19 cellular contexts compared by ENCODE assay signal in genomic region chr13:110462091-110462490, GRCh38.
DNase-seq lines count a peak whose midpoint lies in the region; ATAC-seq and TF ChIP-seq lines count a peak whose summit lies in the region.
"Had no signal": no experiment of that assay in that cellular context is flagged by ENCODE, and none has a peak within 500 bp of the region (broad histone marks: within the 10 kb centered on the region; RNA-seq: fewer than 3 reads in every experiment).

No MANE protein-coding gene starts in this region.

- no peak for DNase-seq in endothelial cell (ENCODE audit: low spot score)
- DNase-seq in lower lobe of right lung: peak; percentile 45
- no peak for DNase-seq in osteocyte (ENCODE audit: extremely low spot score, unreplicated experiment)
- no peak for DNase-seq in HPDE6-E6E7 (ENCODE audit: extremely low spot score)
- no peak for DNase-seq in SIG-M5 (lab: John Stamatoyannopoulos, UW)
- DNase-seq: 8988T; ACHN; BE2C; Caco-2; Calu3; CD4-positive, alpha-beta T cell; CD8-positive, alpha-beta T cell; DMS79 treated with DMSO at 0.1 percent for 48 hours; GF-D8 had no signal

- intact Hi-C loops in lower lobe of right lung (cut with DNase I): no loop called here

- no peak overlapping the region for H3K27ac Mint-ChIP-seq in endothelial cell (ENCODE audit: unreplicated experiment)
- H3K27ac Mint-ChIP-seq in osteocyte (ENCODE audit: unreplicated experiment): peak overlapping the region; percentile 56
- peak overlapping the region; percentile 76 for H3K27ac Mint-ChIP-seq in stimulated activated memory B cell treated with anti-CD40 and anti-IgM and Interleukin-4, amounts not matched to agents 10 μg/mL and 1 μg/mL and 100 μg/mL, for 72 hours
- H3K27ac Mint-ChIP-seq: CD4-positive, alpha-beta T cell; CD8-positive, alpha-beta T cell had no signal

- no peak overlapping the region for H3K4me3 ChIP-seq in lower lobe of right lung
- H3K4me3 ChIP-seq: BLaER1 had no signal

- H3K27me3 Mint-ChIP-seq in endothelial cell (ENCODE audit: unreplicated experiment) (peaks cover 21% of the 10 kb centered on the region), osteocyte (ENCODE audit: unreplicated experiment) (no peaks in the 10 kb centered on the region)
- no peaks in the 10 kb centered on the region for H3K27me3 Mint-ChIP-seq in stimulated activated memory B cell treated with anti-CD40 and anti-IgM and Interleukin-4, amounts not matched to agents 10 μg/mL and 1 μg/mL and 100 μg/mL, for 72 hours

- no peaks in the 10 kb centered on the region for H3K4me1 ChIP-seq in lower lobe of right lung
- H3K4me1 ChIP-seq: BE2C, Caco-2 had no signal

- TF ChIP-seq CTCF in endothelial cell (IDR thresholded peaks at IDR 0.05; ENCODE audit: unreplicated experiment) (no peak), lower lobe of right lung (IDR thresholded peaks at IDR 0.05) (no peak), osteocyte (IDR thresholded peaks at IDR 0.05) (no peak)

- no peak for ATAC-seq in lower lobe of right lung
- no peak for ATAC-seq in stimulated activated memory B cell treated with anti-CD40 and anti-IgM and Interleukin-4, amounts not matched to agents 10 μg/mL and 1 μg/mL and 100 μg/mL, for 72 hours
- no peak for ATAC-seq in HG03045 (IDR thresholded peaks at IDR 0.05; ENCODE audit: unreplicated experiment)
- no peak for ATAC-seq in GM18505 (IDR thresholded peaks at IDR 0.05; ENCODE audit: unreplicated experiment)
- ATAC-seq: CD8-positive, alpha-beta T cell had no signal

- H3K4me1 Mint-ChIP-seq in endothelial cell (ENCODE audit: unreplicated experiment) (peaks cover 5% of the 10 kb centered on the region), osteocyte (ENCODE audit: unreplicated experiment) (no peaks in the 10 kb centered on the region)
- peaks cover 54% of the 10 kb centered on the region for H3K4me1 Mint-ChIP-seq in stimulated activated memory B cell treated with anti-CD40 and anti-IgM and Interleukin-4, amounts not matched to agents 10 μg/mL and 1 μg/mL and 100 μg/mL, for 72 hours

- peaks cover 90% of the 10 kb centered on the region for H3K36me3 ChIP-seq in lower lobe of right lung
- H3K36me3 ChIP-seq: BE2C, BLaER1 had no signal

- H3K9me3 ChIP-seq in lower lobe of right lung: no peaks in the 10 kb centered on the region
- H3K9me3 ChIP-seq: BE2C, BLaER1, Caco-2 had no signal

- no peak overlapping the region for H3K27ac ChIP-seq in lower lobe of right lung
- H3K27ac ChIP-seq: BLaER1, C4-2B had no signal

- H3K4me3 Mint-ChIP-seq in endothelial cell (ENCODE audit: unreplicated experiment): peak overlapping the region; percentile 22
- H3K4me3 Mint-ChIP-seq in osteocyte (ENCODE audit: unreplicated experiment): no peak overlapping the region
- no peak overlapping the region for H3K4me3 Mint-ChIP-seq in stimulated activated memory B cell treated with anti-CD40 and anti-IgM and Interleukin-4, amounts not matched to agents 10 μg/mL and 1 μg/mL and 100 μg/mL, for 72 hours
- H3K4me3 Mint-ChIP-seq: CD4-positive, alpha-beta T cell; CD8-positive, alpha-beta T cell had no signal

- H3K27me3 ChIP-seq in lower lobe of right lung (ENCODE audit: low read depth): no peaks in the 10 kb centered on the region
- H3K27me3 ChIP-seq: BE2C, BLaER1 had no signal

- TF ChIP-seq POLR2A in GM18505 (IDR thresholded peaks at IDR 0.05; ENCODE audit: borderline replicate concordance, extremely low read depth, insufficient read depth, insufficient read length): no peak

- H3K36me3 Mint-ChIP-seq in endothelial cell (ENCODE audit: low read depth, unreplicated experiment): peaks cover 81% of the 10 kb centered on the region
- H3K36me3 Mint-ChIP-seq in osteocyte (ENCODE audit: unreplicated experiment): peaks cover 66% of the 10 kb centered on the region
- no peaks in the 10 kb centered on the region for H3K36me3 Mint-ChIP-seq in stimulated activated memory B cell treated with anti-CD40 and anti-IgM and Interleukin-4, amounts not matched to agents 10 μg/mL and 1 μg/mL and 100 μg/mL, for 72 hours
- H3K36me3 Mint-ChIP-seq: CD8-positive, alpha-beta T cell had no signal

- H3K9me3 Mint-ChIP-seq in endothelial cell (ENCODE audit: unreplicated experiment): no peaks in the 10 kb centered on the region
- no peaks in the 10 kb centered on the region for H3K9me3 Mint-ChIP-seq in osteocyte (ENCODE audit: unreplicated experiment)
- H3K9me3 Mint-ChIP-seq in stimulated activated memory B cell treated with anti-CD40 and anti-IgM and Interleukin-4, amounts not matched to agents 10 μg/mL and 1 μg/mL and 100 μg/mL, for 72 hours: no peaks in the 10 kb centered on the region
- H3K9me3 Mint-ChIP-seq: CD4-positive, alpha-beta T cell; CD8-positive, alpha-beta T cell had no signal
